10 cellular contexts compared by ENCODE assay signal in genomic region chr1:193538004-193538355, GRCh38.
DNase-seq lines count a peak whose midpoint lies in the region; ATAC-seq lines count a peak whose summit lies in the region.
"Had no signal": no experiment of that assay in that cellular context is flagged by ENCODE, and none has a peak within 500 bp of the region (broad histone marks: within the 10 kb centered on the region; RNA-seq: fewer than 3 reads in every experiment).

No MANE protein-coding gene starts in this region.

- no peaks in the 10 kb centered on the region for H3K9me3 ChIP-seq in BLaER1

- peak overlapping the region; percentile 22 for H3K4me3 Mint-ChIP-seq in activated T-helper 1 cell treated with anti-CD3 and anti-CD28 coated beads, Interleukin-12 subunit alpha, Interleukin-12 subunit beta, Interleukin-2, Interleukin-4 antibody, amounts not matched to agents 30 ng/mL and 10 ng/mL and 1 ng/mL, durations not matched to agents 14 hours and 24 hours and 36 hours

- peaks cover 10% of the 10 kb centered on the region for H3K9me3 Mint-ChIP-seq in activated T-helper 1 cell treated with anti-CD3 and anti-CD28 coated beads, Interleukin-12 subunit alpha, Interleukin-12 subunit beta, Interleukin-2, Interleukin-4 antibody, amounts not matched to agents 30 ng/mL and 10 ng/mL and 1 ng/mL, durations not matched to agents 14 hours and 24 hours and 36 hours

- no peak overlapping the region for H3K27ac ChIP-seq in BLaER1

- no peaks in the 10 kb centered on the region for H3K27me3 ChIP-seq in BLaER1

- H3K27me3 Mint-ChIP-seq in activated T-helper 1 cell treated with anti-CD3 and anti-CD28 coated beads, Interleukin-12 subunit alpha, Interleukin-12 subunit beta, Interleukin-2, Interleukin-4 antibody, amounts not matched to agents 30 ng/mL and 10 ng/mL and 1 ng/mL, durations not matched to agents 14 hours and 24 hours and 36 hours (ENCODE audit: insufficient read depth) = no peaks in the 10 kb centered on the region

- H3K4me2 ChIP-seq in BLaER1 = peak overlapping the region; percentile 22; the same call in 1 of the 2 replicates

- no peak overlapping the region for H3K9ac ChIP-seq in BLaER1

- peaks cover 61% of the 10 kb centered on the region for H3K4me1 Mint-ChIP-seq in activated T-helper 1 cell treated with anti-CD3 and anti-CD28 coated beads, Interleukin-12 subunit alpha, Interleukin-12 subunit beta, Interleukin-2, Interleukin-4 antibody, amounts not matched to agents 30 ng/mL and 10 ng/mL and 1 ng/mL, durations not matched to agents 14 hours and 24 hours and 36 hours (ENCODE audit: low read depth)

- no peaks in the 10 kb centered on the region for H4K20me1 ChIP-seq in BLaER1

- H3K4me1 ChIP-seq in BLaER1 = peaks cover 19% of the 10 kb centered on the region

- ATAC-seq in GM18511 (IDR thresholded peaks at IDR 0.05; ENCODE audit: unreplicated experiment) (peak; percentile 15), HG03064 (IDR thresholded peaks at IDR 0.05; ENCODE audit: low read depth, unreplicated experiment) (peak; percentile 5), HG03457 (IDR thresholded peaks at IDR 0.05; ENCODE audit: unreplicated experiment) (no peak)

- intact Hi-C loops in activated T-helper 1 cell treated with anti-CD3 and anti-CD28 coated beads, Interleukin-12 subunit alpha, Interleukin-12 subunit beta, Interleukin-2, Interleukin-4 antibody, amounts not matched to agents 30 ng/mL and 10 ng/mL and 1 ng/mL, durations not matched to agents 14 hours and 24 hours and 36 hours (cut with micrococcal nuclease) = loop anchor here (10.0 kb wide), 2 partner anchors 757 to 993 kb away; no protein-coding TSS in a partner anchor

- H3K36me3 Mint-ChIP-seq in activated T-helper 1 cell treated with anti-CD3 and anti-CD28 coated beads, Interleukin-12 subunit alpha, Interleukin-12 subunit beta, Interleukin-2, Interleukin-4 antibody, amounts not matched to agents 30 ng/mL and 10 ng/mL and 1 ng/mL, durations not matched to agents 14 hours and 24 hours and 36 hours (ENCODE audit: low read depth) = peaks cover 9% of the 10 kb centered on the region

- H3K36me3 ChIP-seq in BLaER1 = no peaks in the 10 kb centered on the region

- no peak overlapping the region for H3K4me3 ChIP-seq in BLaER1

- peak overlapping the region; percentile 78 for H3K27ac Mint-ChIP-seq in activated T-helper 1 cell treated with anti-CD3 and anti-CD28 coated beads, Interleukin-12 subunit alpha, Interleukin-12 subunit beta, Interleukin-2, Interleukin-4 antibody, amounts not matched to agents 30 ng/mL and 10 ng/mL and 1 ng/mL, durations not matched to agents 14 hours and 24 hours and 36 hours

- DNase-seq in activated T-helper 1 cell treated with anti-CD3 and anti-CD28 coated beads, Interleukin-12 subunit alpha, Interleukin-12 subunit beta, Interleukin-2, Interleukin-4 antibody, amounts not matched to agents 30 ng/mL and 10 ng/mL and 1 ng/mL, durations not matched to agents 14 hours and 24 hours and 36 hours (ENCODE audit: low spot score) = no peak
- DNase-seq in NK-92 treated with Interleukin-12 subunit alpha and Interleukin-12 subunit beta, amount 100 ng/mL, for 24 hours (lab: John Stamatoyannopoulos, UW) = no peak
- DNase-seq in NCI-H2227 (lab: John Stamatoyannopoulos, UW; ENCODE audit: unreplicated experiment) (no peak), NCI-H1092 (lab: John Stamatoyannopoulos, UW) (no peak)
- DNase-seq: activated CD4-positive, alpha-beta T cell treated with anti-CD3 and anti-CD28 coated beads for 1 hour; anterior cingulate cortex had no signal
